Comparison of ENCODE assay signal across 10 cellular contexts in genomic region chrX:115147220-115147619, GRCh38.
DNase-seq lines count a peak whose midpoint lies in the region; ATAC-seq and TF ChIP-seq lines count a peak whose summit lies in the region.
"Had no signal": no experiment of that assay in that cellular context is flagged by ENCODE, and none has a peak within 500 bp of the region (broad histone marks: within the 10 kb centered on the region; RNA-seq: fewer than 3 reads in every experiment).

No MANE protein-coding gene starts in this region.

- POLR2A ChIA-PET in RWPE1 (lab: Yijun Ruan, JAX; ENCODE audit: low non-redundant PET): no interaction called here

- no peak for ATAC-seq in GM21423 (IDR thresholded peaks at IDR 0.05; ENCODE audit: unreplicated experiment)
- ATAC-seq: activated T-helper 17 cell treated with anti-CD3 and anti-CD28 coated beads, Interleukin-2, amount 50 U/mL, for 72 hours; naive thymus-derived CD4-positive, alpha-beta T cell had no signal

- H3K27ac ChIP-seq in 22Rv1 (no peak overlapping the region), RWPE1 (no peak overlapping the region)

- CTCF ChIA-PET in RWPE1 (lab: Yijun Ruan, JAX): interaction anchor here (0.5 to 0.6 kb wide), 3 partner anchors 196 to 1561 kb away, joined by 3 to 5 read pairs (median 3); no protein-coding TSS in a partner anchor

- peak; percentile 4 for DNase-seq in RWPE1 (ENCODE audit: low spot score)
- peak; percentile 1 for DNase-seq in hepatic stellate cell (ENCODE audit: low spot score)
- no peak for DNase-seq in GM20000 (ENCODE audit: low spot score)
- DNase-seq in GM19240 (ENCODE audit: insufficient read length, low spot score): no peak
- no peak for DNase-seq in activated effector memory CD4-positive, alpha-beta T cell treated with anti-CD3 and anti-CD28 coated beads, Interleukin-2, amount 50 U/mL, for 16 hours
- DNase-seq: naive thymus-derived CD4-positive, alpha-beta T cell had no signal

- TF ChIP-seq CTCF in 22Rv1 (IDR thresholded peaks at IDR 0.05) (peak; percentile 55), GM12873 (IDR thresholded peaks at IDR 0.05; ENCODE audit: insufficient read depth, low read depth, low read length, missing control alignments) (peak; percentile 36), RWPE1 (conservative IDR thresholded peaks at IDR 0.05; ENCODE audit: low read depth) (peak; percentile 46; the same call in 1 of the 2 replicates), GM20000 (IDR thresholded peaks at IDR 0.05; ENCODE audit: extremely low read depth, missing control alignments) (no peak)

Comparison
In these comparisons a context has a peak if more than half of its experiments do, and no peak if none do; other contexts are left out.
1. DNase-seq: peak in RWPE1 (single experiment) and hepatic stellate cell (single experiment); none in GM20000 (single experiment), GM19240 (single experiment) and activated effector memory CD4-positive, alpha-beta T cell treated with anti-CD3 and anti-CD28 coated beads, Interleukin-2, amount 50 U/mL, for 16 hours (single experiment).